ENCODE assay signal across 8 cellular contexts in the genomic region with DNA sequence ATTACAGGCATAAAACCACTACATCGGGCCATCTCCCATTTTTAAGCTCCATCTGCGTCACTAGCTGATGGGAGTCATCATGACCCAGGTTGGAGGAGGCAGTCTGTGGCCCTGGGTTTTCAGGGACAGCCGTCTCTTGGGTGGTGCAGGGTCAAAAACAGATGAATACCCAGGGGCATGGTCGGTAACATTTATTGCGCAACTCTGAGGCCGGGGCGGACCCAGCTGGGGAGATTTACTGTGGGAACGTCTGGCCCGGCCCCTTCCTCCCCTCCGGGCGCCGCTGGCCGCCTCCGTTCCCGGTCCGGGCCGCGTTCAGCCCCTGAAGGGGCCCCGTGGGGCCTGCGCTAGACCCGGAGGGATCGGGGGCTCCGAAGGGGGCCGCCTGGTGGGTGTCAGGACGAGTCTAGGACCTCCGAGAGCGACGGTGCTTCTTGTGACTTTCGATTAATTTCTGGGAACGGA. TPM values are rescaled to one million over a fixed set of nuclear protein-coding genes. Genes with fewer than 3 reads are reported as not detected.
DNase-seq lines count a peak whose midpoint lies in the region; ATAC-seq lines count a peak whose summit lies in the region.
"Had no signal": no experiment of that assay in that cellular context is flagged by ENCODE, and none has a peak within 500 bp of the region (broad histone marks: within the 10 kb centered on the region; RNA-seq: fewer than 3 reads in every experiment).

No MANE protein-coding gene starts in this region.

- peak overlapping the region; percentile 38 for H3K9ac ChIP-seq in mesenchymal stem cell (ENCODE audit: low read length)

- peaks cover 42 to 49% of the 10 kb centered on the region in 2 donors for H3K27me3 Mint-ChIP-seq in CD4-positive, alpha-beta memory T cell
- peaks cover 68% of the 10 kb centered on the region for H3K27me3 Mint-ChIP-seq in activated CD8-positive, alpha-beta T cell treated with anti-CD3 and anti-CD28 coated beads, Interleukin-2, amount 10 ng/mL, durations not matched to agents 7 days and 5 days (ENCODE audit: low read depth)

- H3K4ac ChIP-seq in mesenchymal stem cell (ENCODE audit: low read depth in 1 of 2, low read length in 2 of 2): no peak overlapping the region

- H3K4me2 ChIP-seq in mesenchymal stem cell (ENCODE audit: low read length, poor library complexity, severe bottlenecking): peak overlapping the region; percentile 53

- H3K79me1 ChIP-seq in mesenchymal stem cell (replicated peaks; ENCODE audit: low read length, poor library complexity, severe bottlenecking): no peaks in the 10 kb centered on the region

- H3K14ac ChIP-seq in mesenchymal stem cell (ENCODE audit: low read length in 2 of 2): no peak overlapping the region

- H2AFZ ChIP-seq in mesenchymal stem cell (ENCODE audit: low read depth, low read length): peak overlapping the region; percentile 19

- H3K4me1 ChIP-seq in CD4-positive, alpha-beta memory T cell (ENCODE audit: insufficient read depth, low read length): peaks cover 49% of the 10 kb centered on the region
- H3K4me1 ChIP-seq in mesenchymal stem cell (ENCODE audit: control insufficient read depth, insufficient read depth, low read depth, low read length): peaks cover 34% of the 10 kb centered on the region

- H2AK5ac ChIP-seq in mesenchymal stem cell (ENCODE audit: low read length, severe bottlenecking): no peak overlapping the region

- peak overlapping the region in 1 of 2 experiments; percentile 56 for H3K23ac ChIP-seq in mesenchymal stem cell (ENCODE audit: low read length in 2 of 2)

- no peaks in the 10 kb centered on the region for H3K36me3 Mint-ChIP-seq in CD4-positive, alpha-beta memory T cell
- H3K36me3 Mint-ChIP-seq in activated CD8-positive, alpha-beta T cell treated with anti-CD3 and anti-CD28 coated beads, Interleukin-2, amount 10 ng/mL, durations not matched to agents 7 days and 5 days (ENCODE audit: low read depth): no peaks in the 10 kb centered on the region

- H3K27ac Mint-ChIP-seq in CD4-positive, alpha-beta memory T cell: no peak overlapping the region
- no peak overlapping the region for H3K27ac Mint-ChIP-seq in activated CD8-positive, alpha-beta T cell treated with anti-CD3 and anti-CD28 coated beads, Interleukin-2, amount 10 ng/mL, durations not matched to agents 7 days and 5 days

- no peaks in the 10 kb centered on the region for H3K36me3 ChIP-seq in CD4-positive, alpha-beta memory T cell (ENCODE audit: insufficient read depth, low read length)
- H3K36me3 ChIP-seq in mesenchymal stem cell (ENCODE audit: control insufficient read depth in 1 of 2, insufficient read depth in 2 of 2, low read depth in 1 of 2, low read length in 2 of 2): peaks cover 0 to 2% of the 10 kb centered on the region in 2 experiments
- H3K36me3 ChIP-seq: neutrophil had no signal

- H3K18ac ChIP-seq in mesenchymal stem cell (ENCODE audit: low read depth in 1 of 2, low read length in 2 of 2): peak overlapping the region in 1 of 2 experiments; percentile 18

- CTCF ChIA-PET in CD4-positive, alpha-beta memory T cell (lab: Charles Lee; ENCODE audit: partially characterized antibody): interaction anchor here (0.8 kb wide), 1 partner anchor 141 kb away, joined by 3 read pairs; no protein-coding TSS in a partner anchor
- CTCF ChIA-PET in activated CD8-positive, alpha-beta T cell treated with anti-CD3 and anti-CD28 coated beads, Interleukin-2, amount 10 ng/mL, durations not matched to agents 7 days and 5 days (lab: Charles Lee): no interaction called here

- peak overlapping the region; percentile 87 for H2BK15ac ChIP-seq in mesenchymal stem cell (ENCODE audit: low read depth, poor library complexity, severe bottlenecking)

- no peak for DNase-seq in CD4-positive, alpha-beta memory T cell
- no peak for DNase-seq in activated CD8-positive, alpha-beta T cell treated with anti-CD3 and anti-CD28 coated beads, Interleukin-2, amount 10 ng/mL, durations not matched to agents 7 days and 5 days
- DNase-seq in mesenchymal stem cell (peak; percentile 61), GOT3 (lab: John Stamatoyannopoulos, UW) (no peak)

- no peak overlapping the region for H2BK120ac ChIP-seq in mesenchymal stem cell (ENCODE audit: low read depth, low read length)

- H3K4me1 Mint-ChIP-seq in CD4-positive, alpha-beta memory T cell: peaks cover 15 to 47% (median 36%) of the 10 kb centered on the region in 4 donors
- peaks cover 36% of the 10 kb centered on the region for H3K4me1 Mint-ChIP-seq in activated CD8-positive, alpha-beta T cell treated with anti-CD3 and anti-CD28 coated beads, Interleukin-2, amount 10 ng/mL, durations not matched to agents 7 days and 5 days (ENCODE audit: low read depth)

- H3K4me3 Mint-ChIP-seq in CD4-positive, alpha-beta memory T cell: peak overlapping the region in 5 of 8 donors; percentile 25 to 89 (median 70)
- peak overlapping the region; percentile 36 for H3K4me3 Mint-ChIP-seq in activated CD8-positive, alpha-beta T cell treated with anti-CD3 and anti-CD28 coated beads, Interleukin-2, amount 10 ng/mL, durations not matched to agents 7 days and 5 days

- 3% methylated on average over 21 of the region's 30 CpGs for WGBS in mesenchymal stem cell

- no peaks in the 10 kb centered on the region for H3K9me3 ChIP-seq in CD4-positive, alpha-beta memory T cell (ENCODE audit: control insufficient read depth in 1 of 2, low read length in 2 of 2)
- H3K9me3 ChIP-seq in mesenchymal stem cell (ENCODE audit: control insufficient read depth, low read length): no peaks in the 10 kb centered on the region
- H3K9me3 ChIP-seq: neutrophil had no signal

- H3K27me3 ChIP-seq in CD4-positive, alpha-beta memory T cell (ENCODE audit: insufficient read depth, low read length): peaks cover 43% of the 10 kb centered on the region
- H3K27me3 ChIP-seq in mesenchymal stem cell (ENCODE audit: control insufficient read depth in 1 of 2, insufficient read depth in 1 of 2, low read length in 2 of 2): peaks cover 70 to 83% of the 10 kb centered on the region in 2 experiments

- no peak overlapping the region for H2BK5ac ChIP-seq in mesenchymal stem cell (ENCODE audit: low read depth, low read length, poor library complexity, severe bottlenecking)

- H3K27ac ChIP-seq in CD4-positive, alpha-beta memory T cell (ENCODE audit: low read depth, low read length): no peak overlapping the region
- H3K27ac ChIP-seq in mesenchymal stem cell (ENCODE audit: low read length, poor library complexity, severe bottlenecking): no peak overlapping the region
- H3K27ac ChIP-seq: neutrophil, SK-N-MC had no signal

- H4K8ac ChIP-seq in mesenchymal stem cell (ENCODE audit: low read length): peak overlapping the region; percentile 72

- intact Hi-C loops in CD4-positive, alpha-beta memory T cell (cut with micrococcal nuclease): loop anchor here (5.0 kb wide), 1 partner anchor 38 kb away; a partner anchor contains a TSS

- H3K4me3 ChIP-seq in CD4-positive, alpha-beta memory T cell (ENCODE audit: low read length in 2 of 2): no peak overlapping the region
- H3K4me3 ChIP-seq in mesenchymal stem cell (ENCODE audit: insufficient read depth in 1 of 2, low read depth in 1 of 2, low read length in 2 of 2): peak overlapping the region in 1 of 2 experiments; percentile 46
- H3K4me3 ChIP-seq: SK-N-MC had no signal

- POLR2A ChIA-PET in CD4-positive, alpha-beta memory T cell (lab: Charles Lee; ENCODE audit: partially characterized antibody): interaction anchor here (1.2 to 1.5 kb wide), 2 partner anchors 15 to 40 kb away, joined by 3 read pairs; a partner anchor contains a TSS
- POLR2A ChIA-PET in activated CD8-positive, alpha-beta T cell treated with anti-CD3 and anti-CD28 coated beads, Interleukin-2, amount 10 ng/mL, durations not matched to agents 7 days and 5 days (lab: Charles Lee): interaction anchor here (0.6 kb wide), 1 partner anchor 13 kb away, joined by 3 read pairs; no protein-coding TSS in a partner anchor

- peak overlapping the region; percentile 56 for H4K91ac ChIP-seq in mesenchymal stem cell (ENCODE audit: low read length)

- no peaks in the 10 kb centered on the region for H3K9me3 Mint-ChIP-seq in CD4-positive, alpha-beta memory T cell
- no peaks in the 10 kb centered on the region for H3K9me3 Mint-ChIP-seq in activated CD8-positive, alpha-beta T cell treated with anti-CD3 and anti-CD28 coated beads, Interleukin-2, amount 10 ng/mL, durations not matched to agents 7 days and 5 days (ENCODE audit: insufficient read depth)

- no peak for ATAC-seq in activated CD8-positive, alpha-beta T cell treated with anti-CD3 and anti-CD28 coated beads, Interleukin-2, amount 10 ng/mL, durations not matched to agents 7 days and 5 days
- no peak for ATAC-seq in HG02884 (IDR thresholded peaks at IDR 0.05; ENCODE audit: unreplicated experiment)
- ATAC-seq in GM18498 (IDR thresholded peaks at IDR 0.05; ENCODE audit: unreplicated experiment): no peak

- peak overlapping the region in 1 of 2 experiments; percentile 59 for H2BK12ac ChIP-seq in mesenchymal stem cell (ENCODE audit: low read length in 2 of 2)

RNA-seq across cellular contexts. Expression of a gene that starts 1.3 kb away (rescaled TPM):
- total RNA-seq in CD4-positive, alpha-beta memory T cell: not detected
- polyA plus RNA-seq in CD4-positive, alpha-beta memory T cell: not detected
- total RNA-seq in activated CD8-positive, alpha-beta T cell treated with anti-CD3 and anti-CD28 coated beads, Interleukin-2, amount 10 ng/mL, durations not matched to agents 7 days and 5 days: not detected
- polyA plus RNA-seq in mesenchymal stem cell (2013, experiment 1 of 2): 3.4 TPM
- 2.5 TPM for polyA plus RNA-seq in mesenchymal stem cell (2013, experiment 2 of 2)

RNA-seq across cellular contexts. Expression of a gene that starts 14.5 kb away (rescaled TPM):
- not detected for total RNA-seq in CD4-positive, alpha-beta memory T cell
- polyA plus RNA-seq in CD4-positive, alpha-beta memory T cell: not detected
- total RNA-seq in activated CD8-positive, alpha-beta T cell treated with anti-CD3 and anti-CD28 coated beads, Interleukin-2, amount 10 ng/mL, durations not matched to agents 7 days and 5 days: not detected
- 0.50 TPM for polyA plus RNA-seq in mesenchymal stem cell (2013, experiment 1 of 2)
- polyA plus RNA-seq in mesenchymal stem cell (2013, experiment 2 of 2): 0.40 TPM

RNA-seq across cellular contexts. Expression of a gene that starts 15.0 kb away (rescaled TPM):
- 100 to 1,000 TPM; 300 TPM for total RNA-seq in CD4-positive, alpha-beta memory T cell
- polyA plus RNA-seq in CD4-positive, alpha-beta memory T cell: 10 to 100 TPM; 14.0 to 63.6 TPM
- total RNA-seq in activated CD8-positive, alpha-beta T cell treated with anti-CD3 and anti-CD28 coated beads, Interleukin-2, amount 10 ng/mL, durations not matched to agents 7 days and 5 days: 100 to 1,000 TPM; 285 to 302 TPM
- 307 TPM for polyA plus RNA-seq in mesenchymal stem cell (2013, experiment 1 of 2)
- 301 TPM for polyA plus RNA-seq in mesenchymal stem cell (2013, experiment 2 of 2)

RNA-seq across cellular contexts. Expression of a gene that starts 36.3 kb away (rescaled TPM):
- 1 to 10 TPM; 8.4 to 8.8 TPM for total RNA-seq in CD4-positive, alpha-beta memory T cell
- polyA plus RNA-seq in CD4-positive, alpha-beta memory T cell: 10 to 100 TPM in 1 of 2 donors, 1 to 10 TPM in 1; 6.3 to 12.1 TPM
- total RNA-seq in activated CD8-positive, alpha-beta T cell treated with anti-CD3 and anti-CD28 coated beads, Interleukin-2, amount 10 ng/mL, durations not matched to agents 7 days and 5 days: 1 to 10 TPM; 6.4 to 8.8 TPM
- 16.4 TPM for polyA plus RNA-seq in mesenchymal stem cell (2013, experiment 1 of 2)
- 17.2 TPM for polyA plus RNA-seq in mesenchymal stem cell (2013, experiment 2 of 2)

RNA-seq across cellular contexts. Expression of a gene that starts 46.0 kb away (rescaled TPM):
- 1 to 10 TPM; 4.0 to 4.8 TPM for total RNA-seq in CD4-positive, alpha-beta memory T cell
- 1 to 10 TPM; 6.4 to 6.5 TPM for polyA plus RNA-seq in CD4-positive, alpha-beta memory T cell
- 1 to 10 TPM; 3.1 to 3.4 TPM for total RNA-seq in activated CD8-positive, alpha-beta T cell treated with anti-CD3 and anti-CD28 coated beads, Interleukin-2, amount 10 ng/mL, durations not matched to agents 7 days and 5 days
- 3.4 TPM for polyA plus RNA-seq in mesenchymal stem cell (2013, experiment 1 of 2)
- 3.8 TPM for polyA plus RNA-seq in mesenchymal stem cell (2013, experiment 2 of 2)
